8 cellular contexts compared by ENCODE assay signal in genomic region chr19:41706741-41707501, GRCh38. TPM values are rescaled to one million over a fixed set of nuclear protein-coding genes. Genes with fewer than 3 reads are reported as not detected.
DNase-seq lines count a peak whose midpoint lies in the region; ATAC-seq, FAIRE-seq and TF ChIP-seq lines count a peak whose summit lies in the region.

No MANE protein-coding gene starts in this region.

- H3K9me3 ChIP-seq in HUES64 (ENCODE audit: insufficient read depth, low read depth, low read length) (no peaks in the 10 kb centered on the region), OCI-LY3 (ENCODE audit: insufficient read depth, low read length) (no peaks in the 10 kb centered on the region), parathyroid adenoma (ENCODE audit: control insufficient read depth, low read length) (no peaks in the 10 kb centered on the region), kidney (ENCODE audit: control insufficient read depth in 1 of 2, low read length in 2 of 2) (no peaks in the 10 kb centered on the region)

- peak overlapping the region; percentile 96 for H2AFZ ChIP-seq in OCI-LY3 (ENCODE audit: low read depth, low read length)
- peak overlapping the region; percentile 89 for H2AFZ ChIP-seq in parathyroid adenoma

- 45% methylated on average over 26 of the region's 26 CpGs for WGBS in HUES64

- TF ChIP-seq CTCF in OCI-LY3 (IDR thresholded peaks at IDR 0.05; ENCODE audit: low read depth, low read length) (peak; percentile 100), fibroblast of mammary gland (conservative IDR thresholded peaks at IDR 0.05; ENCODE audit: control insufficient read depth, insufficient read depth, low read depth, low read length) (peak; percentile 48), parathyroid adenoma (IDR thresholded peaks at IDR 0.05) (peak; percentile 77), kidney (IDR thresholded peaks at IDR 0.05; ENCODE audit: borderline replicate concordance, extremely low read depth, insufficient read depth) (no peak)

- H3K79me2 ChIP-seq in OCI-LY3 (ENCODE audit: low read length) (no peaks in the 10 kb centered on the region), parathyroid adenoma (no peaks in the 10 kb centered on the region)

- peak overlapping the region; percentile 94 for H3K4me2 ChIP-seq in OCI-LY3 (ENCODE audit: low read length)
- peak overlapping the region; percentile 63 for H3K4me2 ChIP-seq in parathyroid adenoma (ENCODE audit: low read length)

- H3K27ac ChIP-seq in HUES64 (ENCODE audit: low read depth, low read length), result no peak overlapping the region
- H3K27ac ChIP-seq in OCI-LY3 (ENCODE audit: low read length), result no peak overlapping the region
- no peak overlapping the region for H3K27ac ChIP-seq in parathyroid adenoma
- no peak overlapping the region for H3K27ac ChIP-seq in kidney (ENCODE audit: low read depth in 2 of 2, low read length in 2 of 2)

- H3K4me3 ChIP-seq in HUES64 (ENCODE audit: low read length), result peak overlapping the region; percentile 52
- H3K4me3 ChIP-seq in OCI-LY3 (ENCODE audit: low read length), result peak overlapping the region; percentile 83
- H3K4me3 ChIP-seq in fibroblast of mammary gland (ENCODE audit: control insufficient read depth, low read depth, low read length), result no peak overlapping the region
- H3K4me3 ChIP-seq in parathyroid adenoma (ENCODE audit: low read depth, low read length), result no peak overlapping the region
- no peak overlapping the region for H3K4me3 ChIP-seq in kidney (ENCODE audit: low read length in 2 of 2)

- no peak overlapping the region for H3K9ac ChIP-seq in HUES64 (ENCODE audit: low read depth, low read length)
- peak overlapping the region; percentile 45; the same call in 1 of the 2 replicates for H3K9ac ChIP-seq in OCI-LY3 (ENCODE audit: low read length)
- no peak overlapping the region for H3K9ac ChIP-seq in parathyroid adenoma
- no peak overlapping the region for H3K9ac ChIP-seq in kidney (ENCODE audit: low read length in 2 of 2)

- H3K36me3 ChIP-seq in HUES64 (ENCODE audit: insufficient read depth, low read length), result no peaks in the 10 kb centered on the region
- H3K36me3 ChIP-seq in OCI-LY3 (replicated peaks; ENCODE audit: low read depth, low read length), result no peaks in the 10 kb centered on the region
- no peaks in the 10 kb centered on the region for H3K36me3 ChIP-seq in parathyroid adenoma (ENCODE audit: control insufficient read depth, insufficient read depth, low read length)
- H3K36me3 ChIP-seq in kidney (ENCODE audit: control insufficient read depth in 1 of 2, insufficient read depth in 2 of 2, low read length in 2 of 2), result no peaks in the 10 kb centered on the region

- FAIRE-seq in kidney (lab: Jason Lieb, UNC), result no peak

- no peak for ATAC-seq in HG03175 (IDR thresholded peaks at IDR 0.05; ENCODE audit: unreplicated experiment)

- no peaks in the 10 kb centered on the region for H4K20me1 ChIP-seq in OCI-LY3 (ENCODE audit: insufficient read depth, low read length)

- DNase-seq in DMS79 (lab: John Stamatoyannopoulos, UW) (peak; percentile 67), activated T-cell treated with anti-CD3 and anti-CD28 coated beads for 4 hours (peak; percentile 50), fibroblast of mammary gland (ENCODE audit: low read depth) (peak; percentile 22), kidney (no peak)

- H3K4me1 ChIP-seq in HUES64 (ENCODE audit: insufficient read depth, low read length) (no peaks in the 10 kb centered on the region), OCI-LY3 (ENCODE audit: low read length) (no peaks in the 10 kb centered on the region), parathyroid adenoma (no peaks in the 10 kb centered on the region), kidney (ENCODE audit: control insufficient read depth in 1 of 2, insufficient read depth in 1 of 2, low read depth in 1 of 2, low read length in 2 of 2) (no peaks in the 10 kb centered on the region)

- intact Hi-C loops in kidney (cut with DNase I), result no loop called here

- H3K27me3 ChIP-seq in HUES64 (ENCODE audit: insufficient read depth, low read length), result no peaks in the 10 kb centered on the region
- H3K27me3 ChIP-seq in OCI-LY3 (ENCODE audit: low read depth, low read length), result peaks cover 53% of the 10 kb centered on the region
- H3K27me3 ChIP-seq in parathyroid adenoma (ENCODE audit: control insufficient read depth, insufficient read depth, low read length), result no peaks in the 10 kb centered on the region

RNA-seq across cellular contexts. Expression of gene CEACAM5, which starts 1.5 kb away (rescaled TPM):
- not detected for polyA plus RNA-seq in HUES64 (2013, experiment 1 of 2)
- polyA plus RNA-seq in HUES64 (2013, experiment 2 of 2), result not detected
- not detected for total RNA-seq in kidney
- polyA plus RNA-seq in kidney (ENCODE audit: insufficient read depth, low read depth, low replicate concordance), result not detected

RNA-seq across cellular contexts. Expression of gene CEACAM7, which starts 18.9 kb away (rescaled TPM):
- polyA plus RNA-seq in HUES64 (2013, experiment 1 of 2), result not detected
- polyA plus RNA-seq in HUES64 (2013, experiment 2 of 2), result 0.13 TPM
- 0.16 TPM for total RNA-seq in kidney
- not detected for polyA plus RNA-seq in kidney (ENCODE audit: insufficient read depth, low read depth, low replicate concordance)

RNA-seq across cellular contexts. Expression of gene CEACAM6, which starts 48.4 kb away (rescaled TPM):
- not detected for polyA plus RNA-seq in HUES64 (2013, experiment 1 of 2)
- not detected for polyA plus RNA-seq in HUES64 (2013, experiment 2 of 2)
- total RNA-seq in kidney, result not detected
- polyA plus RNA-seq in kidney (ENCODE audit: insufficient read depth, low read depth, low replicate concordance), result not detected

Comparison
In these comparisons a context has a peak if more than half of its experiments do, and no peak if none do; other contexts are left out.
1. H3K4me3 ChIP-seq: peak in HUES64 (single experiment) and OCI-LY3 (single experiment); none in fibroblast of mammary gland (single experiment), parathyroid adenoma (single experiment) and kidney (0 of 2).